In genomic region chr2:172228177-172228785, GRCh38 we compare ENCODE assay signal across 2 cellular contexts.
TF ChIP-seq lines count a peak whose summit lies in the region.

No MANE protein-coding gene starts in this region.

TF ChIP-seq in GM23338, 12 proteins besides CTCF, POLR2A, EP300 and RAD21 (continued from another document):
- no peak for TF ChIP-seq ZNF462 (CRISPR knock-in tag; IDR thresholded peaks at IDR 0.05)
- TF ChIP-seq REST (IDR thresholded peaks at IDR 0.05; ENCODE audit: unreplicated experiment): no peak
- TF ChIP-seq ETS1 (IDR thresholded peaks at IDR 0.05): no peak
- no peak for TF ChIP-seq CREB1 (CRISPR knock-in tag; IDR thresholded peaks at IDR 0.05; ENCODE audit: low read depth)

TF ChIP-seq in SK-N-SH treated with all-trans-retinoic acid at 6 μM for 48 hours, 23 proteins besides CTCF, POLR2A, EP300 and RAD21 (continued from another document):
- TF ChIP-seq CSRNP3 (CRISPR knock-in tag; IDR thresholded peaks at IDR 0.05): no peak
- no peak for TF ChIP-seq ZFP30 (CRISPR knock-in tag; IDR thresholded peaks at IDR 0.05)
- TF ChIP-seq TSHZ2 (CRISPR knock-in tag; IDR thresholded peaks at IDR 0.05): no peak
- no peak for TF ChIP-seq OSR1 (CRISPR knock-in tag; IDR thresholded peaks at IDR 0.05)
- no peak for TF ChIP-seq PATZ1 (CRISPR knock-in tag; IDR thresholded peaks at IDR 0.05; ENCODE audit: borderline replicate concordance)
